Comparison of ENCODE assay signal across 8 cellular contexts in the genomic region with DNA sequence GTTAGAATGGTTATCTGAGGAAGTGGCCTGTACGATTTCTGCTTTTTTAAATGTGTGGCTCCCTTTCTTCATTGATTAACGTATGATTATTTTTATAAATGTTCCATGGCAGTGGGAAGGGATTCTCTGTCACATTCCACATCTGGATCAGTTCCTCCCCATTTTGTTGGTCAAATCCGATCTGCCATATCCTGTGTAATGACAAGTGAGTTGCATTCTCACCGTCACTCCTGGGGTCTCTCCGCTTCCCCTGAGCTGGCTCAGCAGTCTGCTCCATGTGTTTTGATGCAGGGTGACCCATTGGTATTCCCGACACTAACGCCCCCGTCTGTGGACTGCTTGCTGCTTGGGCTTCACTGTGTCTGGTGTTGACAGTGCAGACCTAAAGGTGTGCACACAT.
DNase-seq lines count a peak whose midpoint lies in the region; ATAC-seq and TF ChIP-seq lines count a peak whose summit lies in the region.

No MANE protein-coding gene starts in this region.

- H3K36me3 ChIP-seq in OCI-LY3 (replicated peaks; ENCODE audit: low read depth, low read length) (peaks cover 45% of the 10 kb centered on the region), neutrophil (peaks cover 82% of the 10 kb centered on the region)

- peak overlapping the region; percentile 0; the same call in 1 of the 2 replicates for H3K27ac ChIP-seq in OCI-LY3 (ENCODE audit: low read length)
- H3K27ac ChIP-seq in coronary artery = peak overlapping the region; percentile 55 to 82
- peak overlapping the region; percentile 69 for H3K27ac ChIP-seq in neutrophil

- H3K9ac ChIP-seq in OCI-LY3 (ENCODE audit: low read length) = no peak overlapping the region

- DNase-seq in CMK (ENCODE audit: low read depth) = peak; percentile 56
- peak; percentile 72 for DNase-seq in coronary artery (ENCODE audit: low spot score)
- no peak for DNase-seq in SW 1271 (lab: John Stamatoyannopoulos, UW)
- DNase-seq in stimulated activated CD4-positive, alpha-beta T cell treated with anti-CD3 and anti-CD28 coated beads, Interleukin-12 subunit alpha, Interleukin-12 subunit beta, amount 100 ng/mL, for 4 hours = no peak
- DNase-seq in NCI-H1048 (lab: John Stamatoyannopoulos, UW) = no peak

- H3K4me1 ChIP-seq in OCI-LY3 (ENCODE audit: low read length) (peaks cover 51% of the 10 kb centered on the region), neutrophil (ENCODE audit: control insufficient read depth in 1 of 2, insufficient read depth in 1 of 2, low read depth in 1 of 2, low read length in 1 of 2) (peaks cover 50% of the 10 kb centered on the region in 2 experiments)

- ATAC-seq in HG03280 (IDR thresholded peaks at IDR 0.05; ENCODE audit: unreplicated experiment) = no peak

- no peak overlapping the region for H2AFZ ChIP-seq in OCI-LY3 (ENCODE audit: low read depth, low read length)

- H3K4me3 ChIP-seq in OCI-LY3 (ENCODE audit: low read length) (no peak overlapping the region), coronary artery (peak overlapping the region; percentile 20), neutrophil (ENCODE audit: low read depth in 1 of 2, low read length in 1 of 2) (no peak overlapping the region)

- H3K79me2 ChIP-seq in OCI-LY3 (ENCODE audit: low read length) = peaks cover 17% of the 10 kb centered on the region; the same call in 1 of the 2 replicates

- H3K9me3 ChIP-seq in OCI-LY3 (ENCODE audit: insufficient read depth, low read length) (no peaks in the 10 kb centered on the region), neutrophil (no peaks in the 10 kb centered on the region)

- TF ChIP-seq CTCF in OCI-LY3 (IDR thresholded peaks at IDR 0.05; ENCODE audit: low read depth, low read length) (no peak), coronary artery (IDR thresholded peaks at IDR 0.05) (no peak), neutrophil (IDR thresholded peaks at IDR 0.05) (no peak)

- H3K27me3 ChIP-seq in OCI-LY3 (ENCODE audit: low read depth, low read length) (no peaks in the 10 kb centered on the region), neutrophil (no peaks in the 10 kb centered on the region)

- H4K20me1 ChIP-seq in OCI-LY3 (ENCODE audit: insufficient read depth, low read length) = peaks cover 77% of the 10 kb centered on the region

- H3K4me2 ChIP-seq in OCI-LY3 (ENCODE audit: low read length) = no peak overlapping the region

Comparison
In these comparisons a context has a peak if more than half of its experiments do, and no peak if none do; other contexts are left out.
1. DNase-seq: peak in CMK (single experiment) and coronary artery (single experiment); none in SW 1271 (0 of 2), stimulated activated CD4-positive, alpha-beta T cell treated with anti-CD3 and anti-CD28 coated beads, Interleukin-12 subunit alpha, Interleukin-12 subunit beta, amount 100 ng/mL, for 4 hours (single experiment) and NCI-H1048 (single experiment).
2. H3K27ac ChIP-seq: peak in every context shown above with its lines; median percentile 69 in neutrophil; 68 in coronary artery; 0 in OCI-LY3.